In genomic region chr22:46033256-46034200, GRCh38 we compare ENCODE assay signal across 2 cellular contexts.
TF ChIP-seq lines count a peak whose summit lies in the region.

No MANE protein-coding gene starts in this region.

TF ChIP-seq in HEK293, 187 proteins besides CTCF, POLR2A, EP300 and RAD21:
- 0 out of 2 replicates have a peak, but pooled peaks have one; percentile 42 for TF ChIP-seq YY2 (tag by site-specific recombination; IDR thresholded peaks at IDR 0.05)
- TF ChIP-seq, protein P1, sequence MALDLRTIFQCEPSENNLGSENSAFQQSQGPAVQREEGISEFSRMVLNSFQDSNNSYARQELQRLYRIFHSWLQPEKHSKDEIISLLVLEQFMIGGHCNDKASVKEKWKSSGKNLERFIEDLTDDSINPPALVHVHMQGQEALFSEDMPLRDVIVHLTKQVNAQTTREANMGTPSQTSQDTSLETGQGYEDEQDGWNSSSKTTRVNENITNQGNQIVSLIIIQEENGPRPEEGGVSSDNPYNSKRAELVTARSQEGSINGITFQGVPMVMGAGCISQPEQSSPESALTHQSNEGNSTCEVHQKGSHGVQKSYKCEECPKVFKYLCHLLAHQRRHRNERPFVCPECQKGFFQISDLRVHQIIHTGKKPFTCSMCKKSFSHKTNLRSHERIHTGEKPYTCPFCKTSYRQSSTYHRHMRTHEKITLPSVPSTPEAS (tag by site-specific recombination; IDR thresholded peaks at IDR 0.05): 0 out of 2 replicates have a peak, but pooled peaks have one; percentile 32
- TF ChIP-seq ZEB2 (tag by site-specific recombination; IDR thresholded peaks at IDR 0.05): no peak

TF ChIP-seq in endothelial cell of umbilical vein, 7 proteins besides CTCF, POLR2A, EP300 and RAD21:
- TF ChIP-seq JUN (IDR thresholded peaks at IDR 0.05; ENCODE audit: borderline replicate concordance, insufficient read depth, insufficient read length, low read depth): no peak
- TF ChIP-seq FOS (IDR thresholded peaks at IDR 0.05; ENCODE audit: borderline replicate concordance, insufficient read depth, low read length): no peak
- no peak for TF ChIP-seq MYC (IDR thresholded peaks at IDR 0.05; ENCODE audit: low read depth, low read length)
- TF ChIP-seq MAX (IDR thresholded peaks at IDR 0.05; ENCODE audit: insufficient read depth, insufficient read length): no peak
- TF ChIP-seq EZH2 (IDR thresholded peaks at IDR 0.05; ENCODE audit: borderline replicate concordance, low read depth, low read length, severe bottlenecking): no peak
- no peak for TF ChIP-seq POLR2AphosphoS5 (IDR thresholded peaks at IDR 0.05; ENCODE audit: insufficient read depth, low read depth, low read length)
- TF ChIP-seq GATA2 (IDR thresholded peaks at IDR 0.05; ENCODE audit: insufficient read depth, insufficient read length, low read depth, low read length): no peak
TF ChIP-seq in endothelial cell of umbilical vein: peak in this region for 0.
